Comparison of ENCODE assay signal across 1 cellular context in the genomic region with DNA sequence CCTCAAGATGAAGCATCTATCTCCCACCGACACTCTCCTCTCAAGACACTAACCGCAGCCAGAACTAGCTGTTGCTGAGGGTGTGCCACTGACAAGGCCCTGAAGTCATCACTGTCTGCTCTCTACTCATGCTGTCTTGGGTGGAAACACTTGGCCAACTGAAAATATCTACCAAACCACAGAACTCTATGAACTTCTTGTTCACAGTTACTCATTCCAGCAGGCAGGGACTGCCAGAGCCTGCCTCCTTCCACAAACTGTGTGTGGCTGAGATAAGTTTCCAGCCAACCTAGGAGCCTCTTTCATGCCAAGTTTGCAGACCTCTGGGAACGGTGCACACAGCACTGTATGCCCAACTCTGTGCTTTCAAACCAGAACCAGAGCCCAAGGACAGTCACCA.
TF ChIP-seq lines count a peak whose summit lies in the region.

No MANE protein-coding gene starts in this region.

TF ChIP-seq in GM23338, 12 proteins besides CTCF, POLR2A, EP300 and RAD21 (continued from another document):
- TF ChIP-seq, protein P1, sequence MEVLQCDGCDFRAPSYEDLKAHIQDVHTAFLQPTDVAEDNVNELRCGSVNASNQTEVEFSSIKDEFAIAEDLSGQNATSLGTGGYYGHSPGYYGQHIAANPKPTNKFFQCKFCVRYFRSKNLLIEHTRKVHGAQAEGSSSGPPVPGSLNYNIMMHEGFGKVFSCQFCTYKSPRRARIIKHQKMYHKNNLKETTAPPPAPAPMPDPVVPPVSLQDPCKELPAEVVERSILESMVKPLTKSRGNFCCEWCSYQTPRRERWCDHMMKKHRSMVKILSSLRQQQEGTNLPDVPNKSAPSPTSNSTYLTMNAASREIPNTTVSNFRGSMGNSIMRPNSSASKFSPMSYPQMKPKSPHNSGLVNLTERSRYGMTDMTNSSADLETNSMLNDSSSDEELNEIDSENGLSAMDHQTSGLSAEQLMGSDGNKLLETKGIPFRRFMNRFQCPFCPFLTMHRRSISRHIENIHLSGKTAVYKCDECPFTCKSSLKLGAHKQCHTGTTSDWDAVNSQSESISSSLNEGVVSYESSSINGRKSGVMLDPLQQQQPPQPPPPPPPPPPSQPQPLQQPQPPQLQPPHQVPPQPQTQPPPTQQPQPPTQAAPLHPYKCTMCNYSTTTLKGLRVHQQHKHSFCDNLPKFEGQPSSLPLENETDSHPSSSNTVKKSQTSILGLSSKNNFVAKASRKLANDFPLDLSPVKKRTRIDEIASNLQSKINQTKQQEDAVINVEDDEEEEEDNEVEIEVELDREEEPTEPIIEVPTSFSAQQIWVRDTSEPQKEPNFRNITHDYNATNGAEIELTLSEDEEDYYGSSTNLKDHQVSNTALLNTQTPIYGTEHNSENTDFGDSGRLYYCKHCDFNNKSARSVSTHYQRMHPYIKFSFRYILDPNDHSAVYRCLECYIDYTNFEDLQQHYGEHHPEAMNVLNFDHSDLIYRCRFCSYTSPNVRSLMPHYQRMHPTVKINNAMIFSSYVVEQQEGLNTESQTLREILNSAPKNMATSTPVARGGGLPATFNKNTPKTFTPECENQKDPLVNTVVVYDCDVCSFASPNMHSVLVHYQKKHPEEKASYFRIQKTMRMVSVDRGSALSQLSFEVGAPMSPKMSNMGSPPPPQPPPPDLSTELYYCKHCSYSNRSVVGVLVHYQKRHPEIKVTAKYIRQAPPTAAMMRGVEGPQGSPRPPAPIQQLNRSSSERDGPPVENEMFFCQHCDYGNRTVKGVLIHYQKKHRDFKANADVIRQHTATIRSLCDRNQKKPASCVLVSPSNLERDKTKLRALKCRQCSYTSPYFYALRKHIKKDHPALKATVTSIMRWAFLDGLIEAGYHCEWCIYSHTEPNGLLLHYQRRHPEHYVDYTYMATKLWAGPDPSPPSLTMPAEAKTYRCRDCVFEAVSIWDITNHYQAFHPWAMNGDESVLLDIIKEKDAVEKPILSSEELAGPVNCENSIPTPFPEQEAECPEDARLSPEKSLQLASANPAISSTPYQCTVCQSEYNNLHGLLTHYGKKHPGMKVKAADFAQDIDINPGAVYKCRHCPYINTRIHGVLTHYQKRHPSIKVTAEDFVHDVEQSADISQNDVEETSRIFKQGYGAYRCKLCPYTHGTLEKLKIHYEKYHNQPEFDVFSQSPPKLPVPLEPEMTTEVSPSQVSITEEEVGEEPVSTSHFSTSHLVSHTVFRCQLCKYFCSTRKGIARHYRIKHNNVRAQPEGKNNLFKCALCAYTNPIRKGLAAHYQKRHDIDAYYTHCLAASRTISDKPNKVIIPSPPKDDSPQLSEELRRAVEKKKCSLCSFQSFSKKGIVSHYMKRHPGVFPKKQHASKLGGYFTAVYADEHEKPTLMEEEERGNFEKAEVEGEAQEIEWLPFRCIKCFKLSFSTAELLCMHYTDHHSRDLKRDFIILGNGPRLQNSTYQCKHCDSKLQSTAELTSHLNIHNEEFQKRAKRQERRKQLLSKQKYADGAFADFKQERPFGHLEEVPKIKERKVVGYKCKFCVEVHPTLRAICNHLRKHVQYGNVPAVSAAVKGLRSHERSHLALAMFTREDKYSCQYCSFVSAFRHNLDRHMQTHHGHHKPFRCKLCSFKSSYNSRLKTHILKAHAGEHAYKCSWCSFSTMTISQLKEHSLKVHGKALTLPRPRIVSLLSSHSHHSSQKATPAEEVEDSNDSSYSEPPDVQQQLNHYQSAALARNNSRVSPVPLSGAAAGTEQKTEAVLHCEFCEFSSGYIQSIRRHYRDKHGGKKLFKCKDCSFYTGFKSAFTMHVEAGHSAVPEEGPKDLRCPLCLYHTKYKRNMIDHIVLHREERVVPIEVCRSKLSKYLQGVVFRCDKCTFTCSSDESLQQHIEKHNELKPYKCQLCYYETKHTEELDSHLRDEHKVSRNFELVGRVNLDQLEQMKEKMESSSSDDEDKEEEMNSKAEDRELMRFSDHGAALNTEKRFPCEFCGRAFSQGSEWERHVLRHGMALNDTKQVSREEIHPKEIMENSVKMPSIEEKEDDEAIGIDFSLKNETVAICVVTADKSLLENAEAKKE (CRISPR knock-in tag; IDR thresholded peaks at IDR 0.05) = no peak
- no peak for TF ChIP-seq NANOG (IDR thresholded peaks at IDR 0.05; ENCODE audit: borderline replicate concordance)
- TF ChIP-seq CREB1 (CRISPR knock-in tag; IDR thresholded peaks at IDR 0.05; ENCODE audit: low read depth) = no peak
- TF ChIP-seq POLR2AphosphoS5 (IDR thresholded peaks at IDR 0.05; ENCODE audit: low read depth) = no peak
- TF ChIP-seq EZH2phosphoT487 (IDR thresholded peaks at IDR 0.05; ENCODE audit: unreplicated experiment) = no peak
- no peak for TF ChIP-seq STAT1 (IDR thresholded peaks at IDR 0.05; ENCODE audit: unreplicated experiment)
- no peak for TF ChIP-seq ZNF114 (CRISPR knock-in tag; IDR thresholded peaks at IDR 0.05)
- no peak for TF ChIP-seq ZNF331 (CRISPR knock-in tag; IDR thresholded peaks at IDR 0.05; ENCODE audit: low read depth)
- TF ChIP-seq JUNB (IDR thresholded peaks at IDR 0.05; ENCODE audit: unreplicated experiment) = no peak
- no peak for TF ChIP-seq EZH2 (IDR thresholded peaks at IDR 0.05; ENCODE audit: low read depth, unreplicated experiment)
